Comparison of ENCODE assay signal across 27 cellular contexts in the genomic region with DNA sequence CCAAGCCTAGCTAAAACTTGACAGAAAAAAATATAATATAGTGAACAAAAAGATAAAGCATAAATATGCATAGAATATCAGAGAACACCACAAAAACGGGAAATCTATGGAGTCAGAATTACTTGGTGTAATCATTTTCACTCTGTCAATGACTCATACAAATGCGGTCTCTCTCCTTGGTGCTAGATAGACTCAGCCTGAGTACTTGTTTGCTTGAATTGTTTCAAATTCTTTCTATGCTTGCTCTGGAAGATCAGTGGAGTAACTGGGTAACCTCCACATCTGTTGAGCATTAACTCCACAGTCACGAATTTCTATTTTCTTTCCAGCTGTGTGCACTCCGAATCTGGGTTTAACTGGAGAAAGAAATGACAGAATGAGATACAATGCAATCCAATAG.
DNase-seq lines count a peak whose midpoint lies in the region; ATAC-seq and TF ChIP-seq lines count a peak whose summit lies in the region.
"Had no signal": no experiment of that assay in that cellular context is flagged by ENCODE, and none has a peak within 500 bp of the region (broad histone marks: within the 10 kb centered on the region; RNA-seq: fewer than 3 reads in every experiment).

No MANE protein-coding gene starts in this region.

- intact Hi-C loops in Calu3 (cut with micrococcal nuclease; ENCODE audit: unreplicated experiment) (no loop called here), head of caudate nucleus (cut with DNase I) (no loop called here)

- POLR2A ChIA-PET in WTC11 (lab: Charles Lee), result no interaction called here

- no peak for TF ChIP-seq EP300 in Ishikawa (IDR thresholded peaks at IDR 0.05; ENCODE audit: borderline replicate concordance)

- H3K4me2 ChIP-seq in fibroblast of lung (ENCODE audit: extremely low read depth, insufficient read depth, low read length), result no peak overlapping the region
- H3K4me2 ChIP-seq: GM23338 had no signal

- no peak for TF ChIP-seq CTCF in fibroblast of lung (conservative IDR thresholded peaks at IDR 0.05 in 1 of 2, IDR thresholded peaks at IDR 0.05 in 1 of 2; ENCODE audit: low read depth in 1 of 2, low read length in 2 of 2)
- TF ChIP-seq CTCF in Calu3 (IDR thresholded peaks at IDR 0.05; ENCODE audit: unreplicated experiment), result no peak
- no peak for TF ChIP-seq CTCF in WTC11 (IDR thresholded peaks at IDR 0.05)

- H3K4me3 ChIP-seq in adipocyte (ENCODE audit: low read length), result no peak overlapping the region
- no peak overlapping the region for H3K4me3 ChIP-seq in fibroblast of lung (replicated peaks in 1 of 4; ENCODE audit: control extremely low read depth in 1 of 4, insufficient read depth in 1 of 4, low read depth in 3 of 4, low read length in 4 of 4)
- H3K4me3 ChIP-seq: colonic mucosa, GM23338, ovary, right atrium auricular region, transverse colon had no signal

- H3K4me1 ChIP-seq in adipocyte (ENCODE audit: control insufficient read depth, insufficient read depth, low read length) (no peaks in the 10 kb centered on the region), fibroblast of lung (ENCODE audit: control insufficient read depth, extremely low read depth, insufficient read depth, low read length) (no peaks in the 10 kb centered on the region)
- H3K4me1 ChIP-seq: colonic mucosa, right atrium auricular region, transverse colon had no signal

- no TSS peak for BruUV-seq in Calu3 (replicated peaks; lab: Mats Ljungman, UMichigan)

- CTCF ChIA-PET in Calu3 (lab: Charles Lee), result no interaction called here
- CTCF ChIA-PET in WTC11 (lab: Charles Lee), result no interaction called here

- H3K9ac ChIP-seq in adipocyte (ENCODE audit: low read length) (no peak overlapping the region), fibroblast of lung (ENCODE audit: insufficient read depth, low read length) (no peak overlapping the region)

- peak; percentile 40 for DNase-seq in A172 (ENCODE audit: low spot score)
- peak; percentile 88 for DNase-seq in adipocyte (ENCODE audit: low read depth)
- DNase-seq in fibroblast of lung (ENCODE audit: low read depth in 2 of 2), result peak; percentile 4 to 31
- no peak for DNase-seq in Calu3
- DNase-seq in WTC11 (ENCODE audit: low spot score), result no peak
- DNase-seq in head of caudate nucleus, result no peak
- DNase-seq: 8988T; activated CD4-positive, alpha-beta T cell treated with anti-CD3 and anti-CD28 coated beads, Interleukin-2, amount 10 ng/mL, durations not matched to agents 24 days and 14 days; activated CD8-positive, alpha-beta memory T cell treated with anti-CD3 and anti-CD28 coated beads, Interleukin-2, amount 10 ng/mL, durations not matched to agents 7 days and 5 days; brain microvascular endothelial cell; C1 segment of cervical spinal cord; colonic mucosa; endodermal cell; NCI-H1436; NCI-H2171; NCI-H526 treated with DMSO at 0.1 percent for 48 hours; ovary; SHP77; stimulated activated CD8-positive, alpha-beta memory T cell treated with anti-CD3 and anti-CD28 coated beads, Interleukin-4, amount 100 ng/mL, for 48 hours; transverse colon had no signal

- H3K27me3 Mint-ChIP-seq in Calu3 (ENCODE audit: unreplicated experiment) (no peaks in the 10 kb centered on the region), WTC11 (ENCODE audit: low read depth) (no peaks in the 10 kb centered on the region)
- H3K27me3 Mint-ChIP-seq: activated CD4-positive, alpha-beta T cell treated with anti-CD3 and anti-CD28 coated beads, Interleukin-2, amount 10 ng/mL, durations not matched to agents 24 days and 14 days; activated CD8-positive, alpha-beta memory T cell treated with anti-CD3 and anti-CD28 coated beads, Interleukin-2, amount 10 ng/mL, durations not matched to agents 7 days and 5 days; activated naive CD4-positive, alpha-beta T cell treated with anti-CD3 and anti-CD28 coated beads, Interleukin-2, amount 50 U/mL, for 24 hours; IgD-negative memory B cell; natural killer cell treated with Interleukin-12 subunit alpha and Interleukin-12 subunit beta and Interleukin-15 and Interleukin-18, amount 100 ng/mL, for 72 hours had no signal

- ATAC-seq in WTC11 (no peak), HG03521 (IDR thresholded peaks at IDR 0.05; ENCODE audit: unreplicated experiment) (no peak)
- ATAC-seq: activated CD8-positive, alpha-beta memory T cell treated with anti-CD3 and anti-CD28 coated beads, Interleukin-2, amount 10 ng/mL, durations not matched to agents 7 days and 5 days; GM23338; natural killer cell treated with Interleukin-12 subunit alpha and Interleukin-12 subunit beta and Interleukin-15 and Interleukin-18, amount 100 ng/mL, for 72 hours had no signal

- no peak overlapping the region for H2AFZ ChIP-seq in fibroblast of lung (ENCODE audit: low read length)
- H2AFZ ChIP-seq: GM23338 had no signal

- H3K27ac ChIP-seq in fibroblast of lung (ENCODE audit: insufficient read depth, low read length), result no peak overlapping the region
- H3K27ac ChIP-seq: brain microvascular endothelial cell, colonic mucosa, ovary, right atrium auricular region, transverse colon had no signal

- H3K9me3 ChIP-seq in adipocyte (ENCODE audit: control insufficient read depth, low read length), result no peaks in the 10 kb centered on the region
- H3K9me3 ChIP-seq in fibroblast of lung (ENCODE audit: control insufficient read depth, insufficient read depth, low read depth, low read length), result no peaks in the 10 kb centered on the region
- H3K9me3 ChIP-seq: colonic mucosa, ovary, right atrium auricular region, transverse colon had no signal

- no peaks in the 10 kb centered on the region for H4K20me1 ChIP-seq in fibroblast of lung (ENCODE audit: control insufficient read depth, extremely low read depth, insufficient read depth, low read length)

- H3K36me3 ChIP-seq in adipocyte (ENCODE audit: control insufficient read depth, insufficient read depth, low read length, severe bottlenecking), result no peaks in the 10 kb centered on the region
- no peaks in the 10 kb centered on the region for H3K36me3 ChIP-seq in fibroblast of lung (ENCODE audit: control insufficient read depth, insufficient read depth, low read length)
- H3K36me3 ChIP-seq: brain microvascular endothelial cell, colonic mucosa, ovary, right atrium auricular region, transverse colon had no signal

- H3K27me3 ChIP-seq in adipocyte (replicated peaks; ENCODE audit: control insufficient read depth, insufficient read depth, low read length) (no peaks in the 10 kb centered on the region), fibroblast of lung (ENCODE audit: control insufficient read depth, insufficient read depth, low read length) (no peaks in the 10 kb centered on the region)
- H3K27me3 ChIP-seq: brain microvascular endothelial cell, colonic mucosa, ovary, right atrium auricular region, transverse colon had no signal

- H3K9me3 Mint-ChIP-seq in Calu3 (ENCODE audit: low read depth, unreplicated experiment) (no peaks in the 10 kb centered on the region), WTC11 (peaks cover 22% of the 10 kb centered on the region)
- H3K9me3 Mint-ChIP-seq: GM23338 had no signal

- H3K79me2 ChIP-seq in fibroblast of lung (ENCODE audit: control insufficient read depth, insufficient read depth, low read length), result no peaks in the 10 kb centered on the region

- H3K36me3 Mint-ChIP-seq in Calu3 (ENCODE audit: insufficient read depth, unreplicated experiment), result no peaks in the 10 kb centered on the region
- H3K36me3 Mint-ChIP-seq in WTC11, result no peaks in the 10 kb centered on the region
- H3K36me3 Mint-ChIP-seq: activated CD8-positive, alpha-beta memory T cell treated with anti-CD3 and anti-CD28 coated beads, Interleukin-2, amount 10 ng/mL, durations not matched to agents 7 days and 5 days; activated naive CD4-positive, alpha-beta T cell treated with anti-CD3 and anti-CD28 coated beads, Interleukin-2, amount 50 U/mL, for 24 hours; IgD-negative memory B cell; natural killer cell treated with Interleukin-12 subunit alpha and Interleukin-12 subunit beta and Interleukin-15 and Interleukin-18, amount 100 ng/mL, for 72 hours had no signal

- TF ChIP-seq RAD21 in Ishikawa (IDR thresholded peaks at IDR 0.05; ENCODE audit: low read depth), result no peak

- H3K4me1 Mint-ChIP-seq in Calu3 (ENCODE audit: low read depth, unreplicated experiment), result no peaks in the 10 kb centered on the region
- no peaks in the 10 kb centered on the region for H3K4me1 Mint-ChIP-seq in WTC11
- H3K4me1 Mint-ChIP-seq: activated CD4-positive, alpha-beta T cell treated with anti-CD3 and anti-CD28 coated beads, Interleukin-2, amount 10 ng/mL, durations not matched to agents 24 days and 14 days; activated CD8-positive, alpha-beta memory T cell treated with anti-CD3 and anti-CD28 coated beads, Interleukin-2, amount 10 ng/mL, durations not matched to agents 7 days and 5 days; activated naive CD4-positive, alpha-beta T cell treated with anti-CD3 and anti-CD28 coated beads, Interleukin-2, amount 50 U/mL, for 24 hours; GM23338; IgD-negative memory B cell had no signal

- no peak overlapping the region for H3K4me3 Mint-ChIP-seq in Calu3 (ENCODE audit: low read depth, unreplicated experiment)
- H3K4me3 Mint-ChIP-seq in WTC11, result no peak overlapping the region
- H3K4me3 Mint-ChIP-seq: activated CD4-positive, alpha-beta T cell treated with anti-CD3 and anti-CD28 coated beads, Interleukin-2, amount 10 ng/mL, durations not matched to agents 24 days and 14 days; activated CD8-positive, alpha-beta memory T cell treated with anti-CD3 and anti-CD28 coated beads, Interleukin-2, amount 10 ng/mL, durations not matched to agents 7 days and 5 days; activated naive CD4-positive, alpha-beta T cell treated with anti-CD3 and anti-CD28 coated beads, Interleukin-2, amount 50 U/mL, for 24 hours; endodermal cell; GM23338; IgD-negative memory B cell; natural killer cell treated with Interleukin-12 subunit alpha and Interleukin-12 subunit beta and Interleukin-15 and Interleukin-18, amount 100 ng/mL, for 72 hours had no signal

- no peak overlapping the region for H3K27ac Mint-ChIP-seq in Calu3 (ENCODE audit: unreplicated experiment)
- no peak overlapping the region for H3K27ac Mint-ChIP-seq in WTC11
- H3K27ac Mint-ChIP-seq: activated CD4-positive, alpha-beta T cell treated with anti-CD3 and anti-CD28 coated beads, Interleukin-2, amount 10 ng/mL, durations not matched to agents 24 days and 14 days; activated CD8-positive, alpha-beta memory T cell treated with anti-CD3 and anti-CD28 coated beads, Interleukin-2, amount 10 ng/mL, durations not matched to agents 7 days and 5 days; activated naive CD4-positive, alpha-beta T cell treated with anti-CD3 and anti-CD28 coated beads, Interleukin-2, amount 50 U/mL, for 24 hours; endodermal cell; GM23338; IgD-negative memory B cell; natural killer cell treated with Interleukin-12 subunit alpha and Interleukin-12 subunit beta and Interleukin-15 and Interleukin-18, amount 100 ng/mL, for 72 hours had no signal

TF ChIP-seq in WTC11, 78 proteins besides CTCF, POLR2A, EP300 and RAD21 (continues in another document):
- TF ChIP-seq, protein P1, sequence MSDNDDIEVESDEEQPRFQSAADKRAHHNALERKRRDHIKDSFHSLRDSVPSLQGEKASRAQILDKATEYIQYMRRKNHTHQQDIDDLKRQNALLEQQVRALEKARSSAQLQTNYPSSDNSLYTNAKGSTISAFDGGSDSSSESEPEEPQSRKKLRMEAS (CRISPR knock-in tag; IDR thresholded peaks at IDR 0.05), result no peak
- TF ChIP-seq RELA (CRISPR knock-in tag; IDR thresholded peaks at IDR 0.05; ENCODE audit: borderline replicate concordance), result no peak

Comparison
In these comparisons a context has a peak if more than half of its experiments do, and no peak if none do; other contexts are left out.
1. DNase-seq: peak in A172 (single experiment), adipocyte (single experiment) and fibroblast of lung (2 of 2); none in Calu3 (single experiment), WTC11 (single experiment) and head of caudate nucleus (0 of 42).